ENCODE assay signal across 8 cellular contexts in the genomic region with DNA sequence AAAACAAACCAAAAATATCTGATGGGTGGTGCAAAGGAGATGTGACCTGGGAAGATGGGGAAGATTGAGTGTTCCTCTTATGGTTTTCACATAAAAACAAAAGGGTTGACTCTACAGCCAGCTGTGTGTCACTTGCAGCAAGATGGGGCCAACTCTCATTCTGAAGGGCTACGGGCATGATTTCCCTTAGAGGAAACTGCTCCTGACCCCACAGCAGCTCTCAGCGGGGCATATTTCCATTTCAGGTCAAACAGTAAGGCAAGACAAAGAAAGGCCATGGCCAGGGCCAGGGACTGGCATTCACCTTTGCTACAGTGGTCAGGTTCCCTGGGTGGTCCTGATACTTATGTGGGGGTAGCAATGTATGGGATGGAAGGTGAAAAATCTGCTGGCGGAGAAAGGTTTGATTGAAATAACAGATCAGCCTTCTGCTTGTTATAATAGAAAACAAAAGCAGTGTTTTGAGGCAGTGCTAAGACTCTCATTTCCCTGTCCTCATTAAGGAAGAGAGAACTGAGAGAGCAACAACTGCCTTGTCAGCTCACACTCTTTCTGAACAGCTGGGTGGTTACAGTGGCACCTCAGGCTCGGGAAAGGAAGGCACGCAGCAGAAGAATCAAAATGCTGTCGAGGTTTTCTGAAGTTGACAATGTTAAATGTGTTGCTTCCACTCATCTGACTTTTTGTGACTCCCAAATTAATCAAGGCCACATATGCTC.
DNase-seq lines count a peak whose midpoint lies in the region; ATAC-seq and TF ChIP-seq lines count a peak whose summit lies in the region.

No MANE protein-coding gene starts in this region.

- peaks cover 38% of the 10 kb centered on the region for H3K4me1 Mint-ChIP-seq in GM23338
- peaks cover 26 to 34% (median 33%) of the 10 kb centered on the region in 3 donors for H3K4me1 Mint-ChIP-seq in naive B cell

- H2AK5ac ChIP-seq in mesenchymal stem cell (ENCODE audit: low read length, severe bottlenecking), result no peak overlapping the region

- 73% methylated on average over 6 of the region's 6 CpGs for WGBS in suprapubic skin
- WGBS in mesenchymal stem cell, result 85% methylated on average over 5 of the region's 6 CpGs

- H3K4me3 ChIP-seq in GM23338 (no peak overlapping the region), suprapubic skin (no peak overlapping the region), mesenchymal stem cell (ENCODE audit: insufficient read depth in 1 of 2, low read depth in 1 of 2, low read length in 2 of 2) (no peak overlapping the region)

- peaks cover 8% of the 10 kb centered on the region; the same call in 1 of the 2 replicates for H3K9me2 ChIP-seq in GM23338 (ENCODE audit: insufficient read depth)

- TF ChIP-seq EP300 in suprapubic skin (IDR thresholded peaks at IDR 0.05), result no peak

- H3K9me3 Mint-ChIP-seq in GM23338 (no peaks in the 10 kb centered on the region), naive B cell (no peaks in the 10 kb centered on the region)

- peak overlapping the region; percentile 15; the same call in 1 of the 2 replicates for H3K4me2 ChIP-seq in GM23338
- H3K4me2 ChIP-seq in mesenchymal stem cell (ENCODE audit: low read length, poor library complexity, severe bottlenecking), result no peak overlapping the region

- DNase-seq in GM23338 (ENCODE audit: low spot score), result no peak
- peak; percentile 50 for DNase-seq in naive B cell
- DNase-seq in SKM-1 treated with dmso at 0.1 percent for 144 hours (lab: John Stamatoyannopoulos, UW; ENCODE audit: unreplicated experiment), result no peak
- DNase-seq in cerebellum (ENCODE audit: low spot score), result no peak
- no peak for DNase-seq in suprapubic skin (ENCODE audit: low spot score in 2 of 2)
- no peak for DNase-seq in mesenchymal stem cell

- H2AFZ ChIP-seq in GM23338 (no peak overlapping the region), mesenchymal stem cell (ENCODE audit: low read depth, low read length) (no peak overlapping the region)

- H3K36me3 Mint-ChIP-seq in GM23338 (ENCODE audit: low read depth) (no peaks in the 10 kb centered on the region), naive B cell (no peaks in the 10 kb centered on the region)

- peak overlapping the region; percentile 42; the same call in 1 of the 2 replicates for H3K27ac Mint-ChIP-seq in GM23338
- H3K27ac Mint-ChIP-seq in naive B cell, result peak overlapping the region; percentile 31 to 94 (median 82)

- no peak overlapping the region for H3K27ac ChIP-seq in GM23338 (ENCODE audit: low read depth)
- no peak overlapping the region for H3K27ac ChIP-seq in suprapubic skin
- no peak overlapping the region for H3K27ac ChIP-seq in mesenchymal stem cell (ENCODE audit: low read length, poor library complexity, severe bottlenecking)

- H3K36me3 ChIP-seq in GM23338 (ENCODE audit: insufficient read depth) (no peaks in the 10 kb centered on the region), suprapubic skin (no peaks in the 10 kb centered on the region), mesenchymal stem cell (ENCODE audit: control insufficient read depth in 1 of 2, insufficient read depth in 2 of 2, low read depth in 1 of 2, low read length in 2 of 2) (peaks cover 0 to 70% of the 10 kb centered on the region in 2 experiments)

- H3K4me1 ChIP-seq in GM23338 (ENCODE audit: insufficient read depth) (peaks cover 13% of the 10 kb centered on the region), suprapubic skin (no peaks in the 10 kb centered on the region), mesenchymal stem cell (ENCODE audit: control insufficient read depth, insufficient read depth, low read depth, low read length) (no peaks in the 10 kb centered on the region)

- no peaks in the 10 kb centered on the region for H3F3A ChIP-seq in GM23338 (replicated peaks; ENCODE audit: low read depth)

- no peak overlapping the region for H2BK5ac ChIP-seq in mesenchymal stem cell (ENCODE audit: low read depth, low read length, poor library complexity, severe bottlenecking)

- no peak overlapping the region for H3K23ac ChIP-seq in mesenchymal stem cell (ENCODE audit: low read length in 2 of 2)

- no peak for TF ChIP-seq CTCF in GM23338 (conservative IDR thresholded peaks at IDR 0.05; ENCODE audit: low read depth in 2 of 2)
- TF ChIP-seq CTCF in suprapubic skin (IDR thresholded peaks at IDR 0.05), result no peak

- ATAC-seq in GM18858 (IDR thresholded peaks at IDR 0.05; ENCODE audit: unreplicated experiment) (peak; percentile 90), GM23338 (peak; percentile 84), HG03571 (IDR thresholded peaks at IDR 0.05; ENCODE audit: unreplicated experiment) (peak; percentile 97), naive B cell (ENCODE audit: low read depth in 2 of 2) (peak; percentile 98)

- H3K79me1 ChIP-seq in mesenchymal stem cell (replicated peaks; ENCODE audit: low read length, poor library complexity, severe bottlenecking), result no peaks in the 10 kb centered on the region

- TF ChIP-seq POLR2A in suprapubic skin (IDR thresholded peaks at IDR 0.05), result no peak

- no peak overlapping the region for H3K18ac ChIP-seq in mesenchymal stem cell (ENCODE audit: low read depth in 1 of 2, low read length in 2 of 2)

- peaks cover 3% of the 10 kb centered on the region for H3K27me3 Mint-ChIP-seq in GM23338 (ENCODE audit: insufficient read depth, low read depth, poor library complexity)
- no peaks in the 10 kb centered on the region for H3K27me3 Mint-ChIP-seq in naive B cell

- no peak overlapping the region for H3K14ac ChIP-seq in mesenchymal stem cell (ENCODE audit: low read length in 2 of 2)

- no peaks in the 10 kb centered on the region for H4K20me1 ChIP-seq in GM23338 (replicated peaks; ENCODE audit: insufficient read depth)

- H3K4ac ChIP-seq in mesenchymal stem cell (ENCODE audit: low read depth in 1 of 2, low read length in 2 of 2), result no peak overlapping the region

- H2BK12ac ChIP-seq in mesenchymal stem cell (ENCODE audit: low read length in 2 of 2), result no peak overlapping the region

- no peak overlapping the region for H4K91ac ChIP-seq in mesenchymal stem cell (ENCODE audit: low read length)

- H2BK15ac ChIP-seq in mesenchymal stem cell (ENCODE audit: low read depth, poor library complexity, severe bottlenecking), result no peak overlapping the region

- no peak overlapping the region for H4K8ac ChIP-seq in mesenchymal stem cell (ENCODE audit: low read length)

- no peak overlapping the region for H2BK120ac ChIP-seq in mesenchymal stem cell (ENCODE audit: low read depth, low read length)

- H3K9ac ChIP-seq in mesenchymal stem cell (ENCODE audit: low read length), result no peak overlapping the region

- H3K27me3 ChIP-seq in GM23338 (ENCODE audit: insufficient read depth) (no peaks in the 10 kb centered on the region), suprapubic skin (no peaks in the 10 kb centered on the region), mesenchymal stem cell (ENCODE audit: control insufficient read depth in 1 of 2, insufficient read depth in 1 of 2, low read length in 2 of 2) (no peaks in the 10 kb centered on the region)

- H3K4me3 Mint-ChIP-seq in GM23338 (no peak overlapping the region), naive B cell (peak overlapping the region; percentile 38 to 91 (median 74))

- no peaks in the 10 kb centered on the region for H3K9me3 ChIP-seq in suprapubic skin
- H3K9me3 ChIP-seq in mesenchymal stem cell (ENCODE audit: control insufficient read depth, low read length), result no peaks in the 10 kb centered on the region

- no peaks in the 10 kb centered on the region for H3K79me2 ChIP-seq in GM23338 (replicated peaks; ENCODE audit: insufficient read depth)

TF ChIP-seq in GM23338, 12 proteins besides CTCF, POLR2A, EP300 and RAD21 (continues in another document):
- TF ChIP-seq ZNF331 (CRISPR knock-in tag; IDR thresholded peaks at IDR 0.05; ENCODE audit: low read depth), result no peak
- TF ChIP-seq ZNF114 (CRISPR knock-in tag; IDR thresholded peaks at IDR 0.05), result no peak
- no peak for TF ChIP-seq REST (IDR thresholded peaks at IDR 0.05; ENCODE audit: unreplicated experiment)
- TF ChIP-seq EZH2phosphoT487 (IDR thresholded peaks at IDR 0.05; ENCODE audit: unreplicated experiment), result no peak
- TF ChIP-seq CREB1 (CRISPR knock-in tag; IDR thresholded peaks at IDR 0.05; ENCODE audit: low read depth), result no peak
- TF ChIP-seq ETS1 (IDR thresholded peaks at IDR 0.05), result no peak
- no peak for TF ChIP-seq EZH2 (IDR thresholded peaks at IDR 0.05; ENCODE audit: low read depth, unreplicated experiment)
- no peak for TF ChIP-seq POLR2AphosphoS5 (IDR thresholded peaks at IDR 0.05; ENCODE audit: low read depth)
